8 cellular contexts compared by ENCODE assay signal in genomic region chr3:113747719-113748046, GRCh38. TPM values are rescaled to one million over a fixed set of nuclear protein-coding genes. Genes with fewer than 3 reads are reported as not detected.
DNase-seq lines count a peak whose midpoint lies in the region; ATAC-seq and TF ChIP-seq lines count a peak whose summit lies in the region.

No MANE protein-coding gene starts in this region.

- no peaks in the 10 kb centered on the region for H3K27me3 ChIP-seq in GM06990 (replicated peaks; ENCODE audit: control insufficient read depth, insufficient read depth, low read length)
- H3K27me3 ChIP-seq in HUES48 (ENCODE audit: control insufficient read depth, insufficient read depth, low read length): no peaks in the 10 kb centered on the region

- no peaks in the 10 kb centered on the region for H3K27me3 Mint-ChIP-seq in activated T-cell treated with anti-CD3 and anti-CD28 coated beads, Interleukin-2, amount 50 U/mL, for 72 hours (ENCODE audit: low read depth)

- H3K9me3 ChIP-seq in HUES48 (ENCODE audit: control insufficient read depth, insufficient read depth, low read length): no peaks in the 10 kb centered on the region

- H3K4me1 Mint-ChIP-seq in activated T-cell treated with anti-CD3 and anti-CD28 coated beads, Interleukin-2, amount 50 U/mL, for 72 hours (ENCODE audit: low read depth): peaks cover 54% of the 10 kb centered on the region

- H3K9me3 Mint-ChIP-seq in activated T-cell treated with anti-CD3 and anti-CD28 coated beads, Interleukin-2, amount 50 U/mL, for 72 hours: no peaks in the 10 kb centered on the region

- H3K4me1 ChIP-seq in HUES48 (ENCODE audit: control insufficient read depth, insufficient read depth, low read length): peaks cover 32% of the 10 kb centered on the region

- H3K4me3 Mint-ChIP-seq in activated T-cell treated with anti-CD3 and anti-CD28 coated beads, Interleukin-2, amount 50 U/mL, for 72 hours: peak overlapping the region; percentile 95 to 98

- no peak for TF ChIP-seq CTCF in GM06990 (IDR thresholded peaks at IDR 0.05; ENCODE audit: insufficient read depth, low read length, poor library complexity, severe bottlenecking)

- peak; percentile 13 to 33 for ATAC-seq in activated T-cell treated with anti-CD3 and anti-CD28 coated beads, Interleukin-2, amount 50 U/mL, for 72 hours (replicated peaks in 1 of 2)
- no peak for ATAC-seq in HG03469 (IDR thresholded peaks at IDR 0.05; ENCODE audit: unreplicated experiment)
- no peak for ATAC-seq in GM18519 (IDR thresholded peaks at IDR 0.05; ENCODE audit: low FRiP score, unreplicated experiment)

- H3K27ac ChIP-seq in HUES48 (ENCODE audit: low read depth, low read length): peak overlapping the region; percentile 99

- H3K4me3 ChIP-seq in GM06990 (replicated peaks; ENCODE audit: low read depth, low read length) (peak overlapping the region; percentile 82), HUES48 (ENCODE audit: low read depth, low read length) (peak overlapping the region; percentile 91), iPS-11a (ENCODE audit: low read depth, low read length) (peak overlapping the region; percentile 95)

- no peaks in the 10 kb centered on the region for H3K36me3 ChIP-seq in GM06990 (ENCODE audit: control insufficient read depth, insufficient read depth, low read length)
- H3K36me3 ChIP-seq in HUES48 (ENCODE audit: control insufficient read depth, insufficient read depth, low read length): no peaks in the 10 kb centered on the region

- no peak for DNase-seq in GM06990 (ENCODE audit: extremely low read depth, insufficient read length)
- DNase-seq in activated T-cell treated with anti-CD3 and anti-CD28 coated beads, Interleukin-2, amount 50 U/mL, for 72 hours: peak; percentile 39 to 65
- peak; percentile 50 to 61 for DNase-seq in stimulated activated CD4-positive, alpha-beta T cell treated with anti-CD3 and anti-CD28 coated beads, Interleukin-2, amount 100 ng/mL, for 24 hours
- no peak for DNase-seq in ACHN

- H3K27ac Mint-ChIP-seq in activated T-cell treated with anti-CD3 and anti-CD28 coated beads, Interleukin-2, amount 50 U/mL, for 72 hours: peak overlapping the region; percentile 54

- H3K36me3 Mint-ChIP-seq in activated T-cell treated with anti-CD3 and anti-CD28 coated beads, Interleukin-2, amount 50 U/mL, for 72 hours (ENCODE audit: insufficient read depth in 2 of 2): peaks cover 9 to 12% of the 10 kb centered on the region in 2 donors

- H3K9ac ChIP-seq in HUES48 (ENCODE audit: low read depth, low read length): peak overlapping the region; percentile 49

- in situ Hi-C loops in ACHN (cut with HindIII; ENCODE audit: low pct_ligation_motif_present, low pct_unique_long_range_greater_than_20kb, low sequenced_read_pairs): no loop called here

RNA-seq across cellular contexts. Expression of gene ATP6V1A, which starts 0.8 kb away (rescaled TPM):
- 10 to 100 TPM; 30.7 to 31.3 TPM for total RNA-seq in activated T-cell treated with anti-CD3 and anti-CD28 coated beads, Interleukin-2, amount 50 U/mL, for 72 hours

RNA-seq across cellular contexts. Expression of gene NAA50, which starts 1.6 kb away (rescaled TPM):
- total RNA-seq in activated T-cell treated with anti-CD3 and anti-CD28 coated beads, Interleukin-2, amount 50 U/mL, for 72 hours: 100 to 1,000 TPM in 1 of 2 donors, 10 to 100 TPM in 1; 90.5 to 105 TPM

RNA-seq across cellular contexts. Expression of gene USF3, which starts 51.2 kb away (rescaled TPM):
- total RNA-seq in activated T-cell treated with anti-CD3 and anti-CD28 coated beads, Interleukin-2, amount 50 U/mL, for 72 hours: 10 to 100 TPM; 16.8 to 18.2 TPM

Comparison
In these comparisons a context has a peak if more than half of its experiments do, and no peak if none do; other contexts are left out.
1. DNase-seq: peak in activated T-cell treated with anti-CD3 and anti-CD28 coated beads, Interleukin-2, amount 50 U/mL, for 72 hours (2 of 2) and stimulated activated CD4-positive, alpha-beta T cell treated with anti-CD3 and anti-CD28 coated beads, Interleukin-2, amount 100 ng/mL, for 24 hours (2 of 2); none in GM06990 (single experiment) and ACHN (single experiment).
2. ATAC-seq: peak in activated T-cell treated with anti-CD3 and anti-CD28 coated beads, Interleukin-2, amount 50 U/mL, for 72 hours (2 of 2); none in HG03469 (single experiment) and GM18519 (single experiment).
3. Peak in every context shown above with its lines, with median percentiles within 50 percentile points of each other: H3K4me3 ChIP-seq.